ENCODE assay signal across 25 cellular contexts in the genomic region with DNA sequence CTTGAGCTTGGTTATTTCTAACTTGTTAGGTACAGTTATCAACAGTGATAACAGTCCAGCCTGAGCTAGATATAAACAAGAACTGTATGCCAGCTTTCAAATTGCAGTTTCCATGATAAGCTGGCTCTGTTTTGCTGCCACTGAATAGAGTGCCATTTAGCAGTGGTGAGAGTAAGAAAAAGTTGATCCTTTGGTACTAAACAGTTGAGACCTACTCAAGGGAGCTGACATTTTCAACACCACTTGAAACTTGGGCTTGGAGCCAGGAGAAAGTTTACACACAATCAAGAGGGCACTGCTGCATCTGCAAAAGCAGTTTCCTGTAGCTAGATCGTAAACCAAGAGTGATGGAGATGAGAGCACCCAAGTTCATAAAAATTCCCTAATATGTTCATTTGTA.
DNase-seq lines count a peak whose midpoint lies in the region; ATAC-seq lines count a peak whose summit lies in the region.
"Had no signal": no experiment of that assay in that cellular context is flagged by ENCODE, and none has a peak within 500 bp of the region (broad histone marks: within the 10 kb centered on the region; RNA-seq: fewer than 3 reads in every experiment).

No MANE protein-coding gene starts in this region.

- no peaks in the 10 kb centered on the region for H3K27me3 Mint-ChIP-seq in CD8-positive, alpha-beta memory T cell
- H3K27me3 Mint-ChIP-seq: activated naive CD8-positive, alpha-beta T cell treated with anti-CD3 and anti-CD28 coated beads for 36 hours; T-helper 17 cell had no signal

- H3K9me3 Mint-ChIP-seq in CD8-positive, alpha-beta memory T cell: peaks cover 5 to 21% (median 11%) of the 10 kb centered on the region in 5 donors
- H3K9me3 Mint-ChIP-seq: HFFc6 had no signal

- no peaks in the 10 kb centered on the region for H3K36me3 ChIP-seq in CD8-positive, alpha-beta memory T cell (ENCODE audit: insufficient read depth, low read length)
- H3K36me3 ChIP-seq: ascending aorta, BLaER1, esophagus muscularis mucosa, spleen, transverse colon had no signal

- no peak for ATAC-seq in HG03442 (IDR thresholded peaks at IDR 0.05; ENCODE audit: unreplicated experiment)
- ATAC-seq: right cardiac atrium, SK-N-SH treated with all-trans-retinoic acid at 6 μM for 48 hours, T-helper 17 cell had no signal

- H3K27ac Mint-ChIP-seq in CD8-positive, alpha-beta memory T cell: no peak overlapping the region
- H3K27ac Mint-ChIP-seq: activated naive CD8-positive, alpha-beta T cell treated with anti-CD3 and anti-CD28 coated beads for 36 hours; HFFc6; T-helper 17 cell had no signal

- CTCF ChIA-PET in CD8-positive, alpha-beta memory T cell (lab: Charles Lee): no interaction called here

- H3K4me3 Mint-ChIP-seq in CD8-positive, alpha-beta memory T cell: no peak overlapping the region
- H3K4me3 Mint-ChIP-seq: activated naive CD8-positive, alpha-beta T cell treated with anti-CD3 and anti-CD28 coated beads for 36 hours; HFFc6; T-helper 17 cell had no signal

- no peak overlapping the region for H3K4me3 ChIP-seq in CD8-positive, alpha-beta memory T cell (ENCODE audit: low read length)
- H3K4me3 ChIP-seq: ascending aorta, BLaER1, esophagus muscularis mucosa, hepatocyte, spleen, transverse colon had no signal

- H3K27ac ChIP-seq in CD8-positive, alpha-beta memory T cell (ENCODE audit: low read depth, low read length): no peak overlapping the region
- H3K27ac ChIP-seq: ascending aorta, BLaER1, esophagus muscularis mucosa, hepatocyte, HL-60, spleen, transverse colon had no signal

- POLR2A ChIA-PET in CD8-positive, alpha-beta memory T cell (lab: Charles Lee): no interaction called here

- no peaks in the 10 kb centered on the region for H3K4me1 Mint-ChIP-seq in CD8-positive, alpha-beta memory T cell
- H3K4me1 Mint-ChIP-seq: activated naive CD8-positive, alpha-beta T cell treated with anti-CD3 and anti-CD28 coated beads for 36 hours; T-helper 17 cell had no signal

- no peaks in the 10 kb centered on the region for H3K27me3 ChIP-seq in CD8-positive, alpha-beta memory T cell (ENCODE audit: insufficient read depth, low read length, poor library complexity, severe bottlenecking)
- H3K27me3 ChIP-seq: ascending aorta, BLaER1, esophagus muscularis mucosa, hepatocyte, spleen, transverse colon had no signal

- no peaks in the 10 kb centered on the region for H3K9me3 ChIP-seq in CD8-positive, alpha-beta memory T cell (ENCODE audit: low read length)
- H3K9me3 ChIP-seq: ascending aorta had no signal

- peak; percentile 63 for DNase-seq in DMS53 (lab: John Stamatoyannopoulos, UW)
- peak; percentile 48 for DNase-seq in NCI-H1436 (lab: John Stamatoyannopoulos, UW)
- DNase-seq in NCI-H510A treated with DMSO at 0.1 percent for 48 hours (lab: John Stamatoyannopoulos, UW): peak; percentile 75
- peak; percentile 5 for DNase-seq in left kidney (ENCODE audit: low read depth, low spot score)
- DNase-seq in medulla oblongata (ENCODE audit: extremely low spot score): no peak
- DNase-seq in CD8-positive, alpha-beta memory T cell: no peak
- DNase-seq in GM19240 (ENCODE audit: insufficient read length, low spot score): no peak
- DNase-seq: activated effector memory CD4-positive, alpha-beta T cell treated with Interleukin-2 at 50 U/mL for 16 hours; activated naive CD8-positive, alpha-beta T cell treated with anti-CD3 and anti-CD28 coated beads for 36 hours; HFFc6; Karpas-422; NCI-H82; posterior cingulate gyrus; right cardiac atrium; spleen; stimulated activated CD4-positive, alpha-beta T cell treated with anti-CD3 and anti-CD28 coated beads, Interleukin-2, amount 100 ng/mL, for 48 hours; T-helper 17 cell; transverse colon had no signal

- H3K4me1 ChIP-seq in CD8-positive, alpha-beta memory T cell (ENCODE audit: insufficient read depth, low read length): no peaks in the 10 kb centered on the region
- H3K4me1 ChIP-seq: ascending aorta, BLaER1, esophagus muscularis mucosa had no signal

- no peaks in the 10 kb centered on the region for H3K36me3 Mint-ChIP-seq in CD8-positive, alpha-beta memory T cell
- H3K36me3 Mint-ChIP-seq: activated naive CD8-positive, alpha-beta T cell treated with anti-CD3 and anti-CD28 coated beads for 36 hours had no signal

Comparison
In these comparisons a context has a peak if more than half of its experiments do, and no peak if none do; other contexts are left out.
1. DNase-seq: peak in DMS53 (single experiment), NCI-H1436 (single experiment), NCI-H510A treated with DMSO at 0.1 percent for 48 hours (single experiment) and left kidney (single experiment); none in medulla oblongata (single experiment), CD8-positive, alpha-beta memory T cell (0 of 5) and GM19240 (single experiment).